Comparison of ENCODE assay signal across 8 cellular contexts in genomic region chr12:53208877-53209463, GRCh38. TPM values are rescaled to one million over a fixed set of nuclear protein-coding genes. Genes with fewer than 3 reads are reported as not detected.
DNase-seq lines count a peak whose midpoint lies in the region; ATAC-seq and TF ChIP-seq lines count a peak whose summit lies in the region.

No MANE protein-coding gene starts in this region.

- H3K4me1 ChIP-seq in mucosa of descending colon (ENCODE audit: low read depth), result peaks cover 30% of the 10 kb centered on the region

- H3K36me3 ChIP-seq in mucosa of descending colon (ENCODE audit: low read depth), result no peaks in the 10 kb centered on the region

- ATAC-seq in GM21723 (IDR thresholded peaks at IDR 0.05; ENCODE audit: unreplicated experiment), result peak; percentile 50
- peak; percentile 39 for ATAC-seq in mucosa of descending colon
- no peak for ATAC-seq in HG02840 (IDR thresholded peaks at IDR 0.05; ENCODE audit: low FRiP score, unreplicated experiment)

- H3K4me3 ChIP-seq in GM12865 (ENCODE audit: low read depth, low read length) (peak overlapping the region; percentile 62), mucosa of descending colon (no peak overlapping the region)

- intact Hi-C loops in mucosa of descending colon (cut with DNase I, micrococcal nuclease), result no loop called here

- DNase-seq in GM12865 (ENCODE audit: low read depth), result peak; percentile 79
- DNase-seq in SIG-M5 (lab: John Stamatoyannopoulos, UW), result peak; percentile 27
- no peak for DNase-seq in mucosa of descending colon
- DNase-seq in NCI-H1105 (lab: John Stamatoyannopoulos, UW), result no peak
- no peak for DNase-seq in stimulated activated CD4-positive, alpha-beta T cell treated with anti-CD3 and anti-CD28 coated beads, Interleukin-4, amount 100 ng/mL, for 1 hour
- no peak for DNase-seq in SW 1271 (lab: John Stamatoyannopoulos, UW)

- no peaks in the 10 kb centered on the region for H3K9me3 ChIP-seq in mucosa of descending colon

- TF ChIP-seq CTCF in GM12865 (IDR thresholded peaks at IDR 0.05; ENCODE audit: insufficient read depth, low read depth, low read length, missing control alignments) (no peak), mucosa of descending colon (IDR thresholded peaks at IDR 0.05) (no peak)

RNA-seq across cellular contexts. Expression of gene ITGB7, which starts 1.9 kb away (rescaled TPM):
- total RNA-seq in mucosa of descending colon, result 10 to 100 TPM in 1 of 3 donors, 1 to 10 TPM in 2; 6.2 to 13.8 (median 7.3) TPM

RNA-seq across cellular contexts. Expression of gene RARG, which starts 23.0 kb away (rescaled TPM):
- total RNA-seq in mucosa of descending colon, result 10 to 100 TPM; 10.7 to 35.3 (median 16.9) TPM

RNA-seq across cellular contexts. Expression of gene CSAD, which starts 28.2 kb away (rescaled TPM):
- total RNA-seq in mucosa of descending colon, result 10 to 100 TPM; 23.4 to 44.4 (median 38.7) TPM

RNA-seq across cellular contexts. Expression of gene ZNF740, which starts 28.4 kb away (rescaled TPM):
- total RNA-seq in mucosa of descending colon, result 10 to 100 TPM; 26.1 to 52.9 (median 46.0) TPM

RNA-seq across cellular contexts. Expression of gene ESPL1, which starts 59.1 kb away (rescaled TPM):
- total RNA-seq in mucosa of descending colon, result 10 to 100 TPM in 1 of 3 donors, 1 to 10 TPM in 2; 4.5 to 13.1 (median 5.8) TPM

Comparison
In these comparisons a context has a peak if more than half of its experiments do, and no peak if none do; other contexts are left out.
1. DNase-seq: peak in GM12865 (single experiment) and SIG-M5 (single experiment); none in mucosa of descending colon (0 of 3), NCI-H1105 (single experiment), stimulated activated CD4-positive, alpha-beta T cell treated with anti-CD3 and anti-CD28 coated beads, Interleukin-4, amount 100 ng/mL, for 1 hour (single experiment) and SW 1271 (0 of 2).